In the genomic region with DNA sequence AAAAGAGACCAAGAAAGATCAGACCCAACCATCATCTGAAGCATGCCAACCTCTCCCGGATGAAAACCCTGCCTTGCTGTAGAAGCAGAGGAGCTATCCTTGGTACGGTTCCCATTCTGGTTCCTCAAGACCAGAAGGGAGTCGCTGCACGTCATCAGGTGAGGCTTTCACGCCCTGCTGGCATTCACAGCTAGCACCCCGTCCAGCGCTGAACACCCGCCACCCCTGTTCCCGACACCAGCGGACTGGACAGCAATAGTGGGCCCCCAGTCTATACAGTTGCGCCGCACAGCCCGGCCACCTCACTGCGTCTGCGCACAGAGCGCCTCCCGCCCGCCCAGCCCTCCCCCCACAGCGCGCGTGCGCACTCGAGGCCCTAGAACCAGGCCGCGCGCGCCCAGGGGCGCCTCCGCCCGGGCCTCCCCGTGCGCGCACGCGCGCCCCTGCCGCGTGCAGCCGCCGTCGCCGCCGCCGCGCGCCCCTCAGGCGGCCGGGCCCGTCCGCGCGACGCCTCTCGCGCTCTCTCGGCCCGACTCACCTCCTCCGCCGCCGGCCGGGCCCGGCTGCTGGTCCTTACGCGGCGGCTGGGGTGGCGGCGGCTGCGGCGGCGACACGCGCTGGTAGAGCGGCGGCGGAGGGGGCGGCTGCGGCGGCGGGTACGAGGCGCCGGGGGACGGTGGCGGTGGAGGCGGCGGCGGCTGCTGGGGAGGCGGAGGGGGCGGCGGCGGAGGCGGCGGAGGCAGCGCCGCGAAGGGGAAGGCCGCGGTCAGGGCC, we compare ENCODE assay signal across 8 cellular contexts. TPM values are rescaled to one million over a fixed set of nuclear protein-coding genes. Genes with fewer than 3 reads are reported as not detected.
DNase-seq lines count a peak whose midpoint lies in the region; ATAC-seq, FAIRE-seq and TF ChIP-seq lines count a peak whose summit lies in the region.

No MANE protein-coding gene starts in this region.

- no peak overlapping the region for H2AFZ ChIP-seq in H1 (ENCODE audit: low read length)

- WGBS in H1 (ENCODE audit: extremely low coverage in 1 of 2, insufficient coverage in 1 of 2, insufficient read length in 1 of 2, insufficient replicate concordance in 2 of 2, low coverage in 1 of 2, low lambda C conversion rate in 2 of 2, missing lambda C conversion rate in 1 of 2), 2 experiments: 1% methylated on average over 25 of the region's 98 CpGs; no CpG with 5 or more reads in 1 of the 2 experiments
- WGBS in mesendoderm (ENCODE audit: extremely low coverage, insufficient coverage, low lambda C conversion rate): no CpG with 5 or more reads among the region's 98 CpGs

- H3K14ac ChIP-seq in H1 (ENCODE audit: insufficient read length): no peak overlapping the region

- H4K20me1 ChIP-seq in H1 (replicated peaks in 1 of 2; ENCODE audit: control insufficient read depth in 1 of 2, insufficient read depth in 2 of 2, low read length in 2 of 2): peaks cover 30 to 34% of the 10 kb centered on the region in 2 experiments

- H4K8ac ChIP-seq in H1 (ENCODE audit: extremely low read depth, insufficient read depth, low read length): peak overlapping the region; percentile 86
- peak overlapping the region; percentile 100 for H4K8ac ChIP-seq in mesendoderm (ENCODE audit: low read depth, low read length)

- H3K4me1 ChIP-seq in H1 (replicated peaks in 1 of 4; ENCODE audit: control insufficient read depth in 3 of 4, insufficient read depth in 4 of 4, low read length in 3 of 4) (peaks cover 2 to 6% (median 5%) of the 10 kb centered on the region in 4 experiments; a peak in 5 of 7 replicates), mesendoderm (ENCODE audit: control insufficient read depth, low read depth, low read length) (no peaks in the 10 kb centered on the region)

- no peak for TF ChIP-seq CTCF in H1 (IDR thresholded peaks at IDR 0.05; ENCODE audit: control extremely low read depth in 1 of 3, insufficient read depth in 1 of 3, low read depth in 1 of 3, low read length in 3 of 3)

- H3K27ac ChIP-seq in H1 (ENCODE audit: low read depth, low read length) (peak overlapping the region; percentile 93), mesendoderm (ENCODE audit: low read depth, low read length) (peak overlapping the region; percentile 100)

- TF ChIP-seq POLR2A in H1 (IDR thresholded peaks at IDR 0.05; ENCODE audit: control extremely low read depth in 1 of 2, low read depth in 2 of 2, low read length in 2 of 2): peak in 1 of 2 experiments; percentile 43; a peak in 1 of 3 replicates

- no peak for FAIRE-seq in H1 (lab: Jason Lieb, UNC)

- H3K79me1 ChIP-seq in H1 (ENCODE audit: low read depth, low read length) (peaks cover 9% of the 10 kb centered on the region), mesendoderm (ENCODE audit: low read length) (peaks cover 16% of the 10 kb centered on the region)

- H3K4ac ChIP-seq in H1 (replicated peaks; ENCODE audit: insufficient read length, low read depth, low read length) (no peak overlapping the region), mesendoderm (ENCODE audit: low read depth, low read length) (peak overlapping the region; percentile 100)

- POLR2A ChIA-PET in H1 (lab: Charles Lee; ENCODE audit: partially characterized antibody): interaction anchor here (0.5 to 29.2 kb wide), 11 partner anchors 10 to 534 kb away, joined by 3 to 1087 read pairs (median 4); a partner anchor contains a TSS

- peaks cover 9% of the 10 kb centered on the region for H3K23me2 ChIP-seq in H1 (ENCODE audit: low read depth, low read length)

- H2BK5ac ChIP-seq in H1 (ENCODE audit: low read depth, low read length) (0 out of 2 replicates have a peak overlapping the region, but pooled peaks have one; percentile 8), mesendoderm (ENCODE audit: low read length) (no peak overlapping the region)

- H2BK120ac ChIP-seq in H1 (replicated peaks; ENCODE audit: low read depth, low read length) (no peak overlapping the region), mesendoderm (ENCODE audit: low read depth, low read length) (peak overlapping the region; percentile 100)

- H2BK12ac ChIP-seq in H1 (ENCODE audit: low read depth, low read length): no peak overlapping the region

- H3K4me2 ChIP-seq in H1 (ENCODE audit: insufficient read depth in 1 of 2, low read depth in 2 of 2, low read length in 2 of 2) (peak overlapping the region; percentile 84 to 92), mesendoderm (ENCODE audit: low read length) (peak overlapping the region; percentile 66)

- H4K91ac ChIP-seq in H1 (replicated peaks; ENCODE audit: insufficient read length, low read length): no peak overlapping the region

- H3K23ac ChIP-seq in H1 (ENCODE audit: insufficient read length): no peak overlapping the region
- peak overlapping the region; percentile 31 for H3K23ac ChIP-seq in mesendoderm (ENCODE audit: low read length)

- H3K4me3 ChIP-seq in H1 (ENCODE audit: extremely low read depth in 1 of 4, insufficient read depth in 2 of 4, low read depth in 3 of 4, low read length in 4 of 4) (peak overlapping the region; percentile 69 to 99 (median 95)), mesendoderm (ENCODE audit: low read length) (peak overlapping the region; percentile 96)

- H3K56ac ChIP-seq in H1 (replicated peaks; ENCODE audit: insufficient read length, low read depth, low read length) (no peak overlapping the region), mesendoderm (ENCODE audit: low read length) (peak overlapping the region; percentile 98)

- H4K5ac ChIP-seq in H1 (ENCODE audit: insufficient read length, low read depth, low read length) (no peak overlapping the region), mesendoderm (ENCODE audit: low read length) (no peak overlapping the region)

- H3K27me3 ChIP-seq in H1 (replicated peaks in 1 of 4; ENCODE audit: control insufficient read depth in 3 of 4, extremely low read depth in 1 of 4, insufficient read depth in 3 of 4, low read length in 3 of 4) (no peaks in the 10 kb centered on the region), mesendoderm (ENCODE audit: insufficient read depth, low read length, poor library complexity) (no peaks in the 10 kb centered on the region)

- CTCF ChIA-PET in H1 (lab: Charles Lee; ENCODE audit: partially characterized antibody): interaction anchor here (0.7 to 23.6 kb wide), 5 partner anchors 10 to 71 kb away, joined by 3 to 376 read pairs (median 3); a partner anchor contains a TSS

- TF ChIP-seq RAD21 in H1 (IDR thresholded peaks at IDR 0.05 in 1 of 2, conservative IDR thresholded peaks at IDR 0.05 in 1 of 2; ENCODE audit: low read depth in 2 of 2, low read length in 2 of 2): no peak

- H3K79me2 ChIP-seq in H1 (ENCODE audit: control insufficient read depth in 1 of 2, insufficient read depth in 2 of 2, low read length in 2 of 2) (peaks cover 30 to 49% of the 10 kb centered on the region in 2 experiments), mesendoderm (ENCODE audit: control insufficient read depth, insufficient read depth, low read length) (peaks cover 41% of the 10 kb centered on the region)

- TF ChIP-seq EP300 in H1 (IDR thresholded peaks at IDR 0.05; ENCODE audit: borderline replicate concordance in 1 of 2, low read depth in 2 of 2, low read length in 2 of 2): no peak

- no peak overlapping the region for H2BK20ac ChIP-seq in H1 (ENCODE audit: low read length)

- peak; percentile 20 for ATAC-seq in HG03039 (IDR thresholded peaks at IDR 0.05; ENCODE audit: unreplicated experiment)
- no peak for ATAC-seq in HG03175 (IDR thresholded peaks at IDR 0.05; ENCODE audit: unreplicated experiment)

- no peaks in the 10 kb centered on the region for H3K9me3 ChIP-seq in H1 (ENCODE audit: insufficient read depth in 2 of 2, low read depth in 1 of 2, low read length in 1 of 2)

- H2AK5ac ChIP-seq in H1 (ENCODE audit: low read depth, low read length) (no peak overlapping the region), mesendoderm (ENCODE audit: low read length) (no peak overlapping the region)

- H2BK15ac ChIP-seq in H1 (ENCODE audit: low read length) (no peak overlapping the region), mesendoderm (replicated peaks; ENCODE audit: low read depth) (no peak overlapping the region)

- H3K36me3 ChIP-seq in H1 (ENCODE audit: control insufficient read depth in 2 of 4, insufficient read depth in 4 of 4, low read length in 3 of 4): peaks cover 38 to 45% (median 42%) of the 10 kb centered on the region in 4 experiments
- H3K36me3 ChIP-seq in mesendoderm (ENCODE audit: control insufficient read depth, insufficient read depth, low read length): peaks cover 22% of the 10 kb centered on the region

- peak; percentile 99 for DNase-seq in GM03348 (ENCODE audit: low spot score)
- DNase-seq in NCI-H748 (lab: John Stamatoyannopoulos, UW; ENCODE audit: unreplicated experiment): peak; percentile 87
- peak in 2 of 3 experiments; percentile 61 to 64 for DNase-seq in activated CD8-positive, alpha-beta memory T cell treated with anti-CD3 and anti-CD28 coated beads for 48 hours (ENCODE audit: low read depth in 2 of 3, low spot score in 2 of 3)
- peak in 1 of 2 experiments; percentile 80 for DNase-seq in H1 (ENCODE audit: low read depth in 1 of 2, low spot score in 2 of 2)
- DNase-seq in mesendoderm: peak; percentile 84
- peak; percentile 69 for DNase-seq in stimulated activated CD8-positive, alpha-beta memory T cell treated with anti-CD3 and anti-CD28 coated beads, Interleukin-12 subunit alpha, Interleukin-12 subunit beta, amount 100 ng/mL, for 1 hour (ENCODE audit: low read depth)

- peak overlapping the region; percentile 48 to 99 (median 93) for H3K9ac ChIP-seq in H1 (replicated peaks in 1 of 4; ENCODE audit: extremely low read depth in 1 of 4, low read depth in 3 of 4, low read length in 3 of 4)
- peak overlapping the region; percentile 98 for H3K9ac ChIP-seq in mesendoderm (ENCODE audit: low read length)

- no peak overlapping the region for H3K18ac ChIP-seq in H1 (ENCODE audit: extremely low read depth, low read length)
- H3K18ac ChIP-seq in mesendoderm (ENCODE audit: low read length): peak overlapping the region; percentile 100

RNA-seq across cellular contexts. Expression of a gene that starts 0.7 kb away (rescaled TPM):
- 353 and 365 TPM in 2 replicates for total RNA-seq in H1 (2021; fragmentation: NEBNext Ultra II Directional; extraction: Animal tissue kit (Norgen Biotek cat#: 25700))
- 72.7 and 110 TPM in 2 replicates for polyA plus RNA-seq in H1 (2011; rRNA removed)
- polyA plus RNA-seq in H1 (2011; cell fraction: cytosol; rRNA removed): 70.0 TPM
- polyA plus RNA-seq in H1 (2011; cell fraction: nucleus; rRNA removed): 197 TPM
- polyA plus RNA-seq in H1 (2012, experiment 1 of 2): 259 to 328 TPM (median 273 TPM) in 4 replicates
- 150 TPM for polyA plus RNA-seq in H1 (2012, experiment 2 of 2)
- polyA plus RNA-seq in H1 (2013, experiment 1 of 2): 194 TPM
- polyA plus RNA-seq in H1 (2013, experiment 2 of 2): 181 TPM
- 75.9 and 88.7 TPM in 2 replicates for polyA minus RNA-seq in H1 (2011; rRNA and poly(A)+ RNA removed)
- 107 TPM for polyA minus RNA-seq in H1 (2011; cell fraction: cytosol; rRNA and poly(A)+ RNA removed)
- 210 TPM for polyA minus RNA-seq in H1 (2011; cell fraction: nucleus; rRNA and poly(A)+ RNA removed)
- polyA plus RNA-seq in mesendoderm (2013, experiment 1 of 2): 268 TPM
- polyA plus RNA-seq in mesendoderm (2013, experiment 2 of 2): 265 TPM

RNA-seq across cellular contexts. Expression of a gene that starts 17.9 kb away (rescaled TPM):
- 9.6 and 9.7 TPM in 2 replicates for total RNA-seq in H1 (2021; fragmentation: NEBNext Ultra II Directional; extraction: Animal tissue kit (Norgen Biotek cat#: 25700))
- polyA plus RNA-seq in H1 (2011; rRNA removed): 10.0 and 15.2 TPM in 2 replicates
- polyA plus RNA-seq in H1 (2011; cell fraction: cytosol; rRNA removed): 10.4 TPM
- polyA plus RNA-seq in H1 (2011; cell fraction: nucleus; rRNA removed): 20.9 TPM
- polyA plus RNA-seq in H1 (2012, experiment 1 of 2): 9.2 to 15.4 TPM (median 13.0 TPM) in 4 replicates
- polyA plus RNA-seq in H1 (2012, experiment 2 of 2): 11.5 TPM
- polyA plus RNA-seq in H1 (2013, experiment 1 of 2): 6.9 TPM
- polyA plus RNA-seq in H1 (2013, experiment 2 of 2): 6.3 TPM
- 13.2 and 16.4 TPM in 2 replicates for polyA minus RNA-seq in H1 (2011; rRNA and poly(A)+ RNA removed)
- polyA minus RNA-seq in H1 (2011; cell fraction: cytosol; rRNA and poly(A)+ RNA removed): 12.3 TPM
- polyA minus RNA-seq in H1 (2011; cell fraction: nucleus; rRNA and poly(A)+ RNA removed): 5.4 TPM
- 0.62 TPM for polyA plus RNA-seq in mesendoderm (2013, experiment 1 of 2)
- 0.69 TPM for polyA plus RNA-seq in mesendoderm (2013, experiment 2 of 2)

RNA-seq across cellular contexts. Expression of a gene that starts 25.4 kb away (rescaled TPM):
- total RNA-seq in H1 (2021; fragmentation: NEBNext Ultra II Directional; extraction: Animal tissue kit (Norgen Biotek cat#: 25700)): 20.7 and 24.0 TPM in 2 replicates
- polyA plus RNA-seq in H1 (2011; rRNA removed): 20.1 and 25.3 TPM in 2 replicates
- 22.2 TPM for polyA plus RNA-seq in H1 (2011; cell fraction: cytosol; rRNA removed)
- 54.2 TPM for polyA plus RNA-seq in H1 (2011; cell fraction: nucleus; rRNA removed)
- 14.0 to 19.1 TPM (median 15.9 TPM) in 4 replicates for polyA plus RNA-seq in H1 (2012, experiment 1 of 2)
- polyA plus RNA-seq in H1 (2012, experiment 2 of 2): 12.9 TPM
- 11.2 TPM for polyA plus RNA-seq in H1 (2013, experiment 1 of 2)
- polyA plus RNA-seq in H1 (2013, experiment 2 of 2): 12.0 TPM
- 18.5 and 20.3 TPM in 2 replicates for polyA minus RNA-seq in H1 (2011; rRNA and poly(A)+ RNA removed)
- polyA minus RNA-seq in H1 (2011; cell fraction: cytosol; rRNA and poly(A)+ RNA removed): 11.0 TPM
- polyA minus RNA-seq in H1 (2011; cell fraction: nucleus; rRNA and poly(A)+ RNA removed): 11.6 TPM
- 10.2 TPM for polyA plus RNA-seq in mesendoderm (2013, experiment 1 of 2)
- 10.2 TPM for polyA plus RNA-seq in mesendoderm (2013, experiment 2 of 2)

RNA-seq across cellular contexts. Expression of a gene that starts 32.7 kb away (rescaled TPM):
- 56.3 and 56.9 TPM in 2 replicates for total RNA-seq in H1 (2021; fragmentation: NEBNext Ultra II Directional; extraction: Animal tissue kit (Norgen Biotek cat#: 25700))
- polyA plus RNA-seq in H1 (2011; rRNA removed): 47.2 and 78.5 TPM in 2 replicates
- polyA plus RNA-seq in H1 (2011; cell fraction: cytosol; rRNA removed): 43.0 TPM
- polyA plus RNA-seq in H1 (2011; cell fraction: nucleus; rRNA removed): 97.2 TPM
- polyA plus RNA-seq in H1 (2012, experiment 1 of 2): 37.5 to 59.8 TPM (median 54.2 TPM) in 4 replicates
- polyA plus RNA-seq in H1 (2012, experiment 2 of 2): 53.7 TPM
- 63.6 TPM for polyA plus RNA-seq in H1 (2013, experiment 1 of 2)
- 66.9 TPM for polyA plus RNA-seq in H1 (2013, experiment 2 of 2)
- polyA minus RNA-seq in H1 (2011; rRNA and poly(A)+ RNA removed): 22.9 and 27.9 TPM in 2 replicates
- 32.7 TPM for polyA minus RNA-seq in H1 (2011; cell fraction: cytosol; rRNA and poly(A)+ RNA removed)
- polyA minus RNA-seq in H1 (2011; cell fraction: nucleus; rRNA and poly(A)+ RNA removed): 27.2 TPM
- polyA plus RNA-seq in mesendoderm (2013, experiment 1 of 2): 46.1 TPM
- 44.6 TPM for polyA plus RNA-seq in mesendoderm (2013, experiment 2 of 2)

RNA-seq across cellular contexts. Expression of a gene that starts 33.7 kb away (rescaled TPM):
- total RNA-seq in H1 (2021; fragmentation: NEBNext Ultra II Directional; extraction: Animal tissue kit (Norgen Biotek cat#: 25700)): 37.9 and 40.6 TPM in 2 replicates
- 45.7 and 50.4 TPM in 2 replicates for polyA plus RNA-seq in H1 (2011; rRNA removed)
- polyA plus RNA-seq in H1 (2011; cell fraction: cytosol; rRNA removed): 41.1 TPM
- 127 TPM for polyA plus RNA-seq in H1 (2011; cell fraction: nucleus; rRNA removed)
- 30.1 to 58.0 TPM (median 54.6 TPM) in 4 replicates for polyA plus RNA-seq in H1 (2012, experiment 1 of 2)
- polyA plus RNA-seq in H1 (2012, experiment 2 of 2): 31.1 TPM
- polyA plus RNA-seq in H1 (2013, experiment 1 of 2): 33.0 TPM
- polyA plus RNA-seq in H1 (2013, experiment 2 of 2): 34.6 TPM
- polyA minus RNA-seq in H1 (2011; rRNA and poly(A)+ RNA removed): 14.8 and 18.9 TPM in 2 replicates
- polyA minus RNA-seq in H1 (2011; cell fraction: cytosol; rRNA and poly(A)+ RNA removed): 12.3 TPM
- 24.8 TPM for polyA minus RNA-seq in H1 (2011; cell fraction: nucleus; rRNA and poly(A)+ RNA removed)
- polyA plus RNA-seq in mesendoderm (2013, experiment 1 of 2): 1.0 TPM
- 1.3 TPM for polyA plus RNA-seq in mesendoderm (2013, experiment 2 of 2)
